In the genomic region with DNA sequence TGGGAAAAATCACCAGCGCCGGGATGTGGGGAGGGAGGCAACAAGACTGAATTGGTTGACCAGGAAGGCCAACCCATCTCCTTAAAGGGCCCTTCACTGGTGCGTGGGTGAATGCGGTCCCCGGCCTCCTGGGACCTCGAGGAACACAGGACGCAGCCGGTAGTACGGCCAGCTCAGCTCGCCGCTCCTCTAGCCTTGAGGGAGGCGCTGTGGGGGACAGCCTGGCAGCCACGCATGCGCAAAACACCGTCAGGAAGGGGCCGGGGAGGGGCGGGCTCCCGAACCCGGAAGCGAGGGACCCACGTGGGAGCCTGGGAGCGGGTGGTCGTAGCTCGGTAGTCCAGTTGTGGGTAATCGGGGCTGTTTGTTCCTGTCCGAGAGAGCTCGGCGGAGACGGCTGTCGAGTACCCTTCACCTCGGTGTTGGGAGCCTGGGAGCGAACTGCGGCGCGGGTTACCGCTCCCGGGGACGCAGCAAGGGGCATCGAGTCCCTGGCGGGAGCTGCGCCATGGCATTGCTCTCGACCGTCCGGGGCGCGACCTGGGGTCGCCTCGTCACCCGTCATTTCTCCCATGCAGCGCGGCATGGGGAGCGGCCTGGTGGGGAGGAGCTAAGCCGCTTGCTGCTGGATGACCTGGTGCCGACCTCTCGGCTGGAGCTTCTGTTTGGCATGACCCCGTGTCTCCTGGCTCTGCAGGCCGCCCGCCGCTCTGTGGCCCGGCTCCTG, we compare ENCODE assay signal across 8 cellular contexts. TPM values are rescaled to one million over a fixed set of nuclear protein-coding genes. Genes with fewer than 3 reads are reported as not detected.
DNase-seq lines count a peak whose midpoint lies in the region; ATAC-seq and TF ChIP-seq lines count a peak whose summit lies in the region.

A gene with protein sequence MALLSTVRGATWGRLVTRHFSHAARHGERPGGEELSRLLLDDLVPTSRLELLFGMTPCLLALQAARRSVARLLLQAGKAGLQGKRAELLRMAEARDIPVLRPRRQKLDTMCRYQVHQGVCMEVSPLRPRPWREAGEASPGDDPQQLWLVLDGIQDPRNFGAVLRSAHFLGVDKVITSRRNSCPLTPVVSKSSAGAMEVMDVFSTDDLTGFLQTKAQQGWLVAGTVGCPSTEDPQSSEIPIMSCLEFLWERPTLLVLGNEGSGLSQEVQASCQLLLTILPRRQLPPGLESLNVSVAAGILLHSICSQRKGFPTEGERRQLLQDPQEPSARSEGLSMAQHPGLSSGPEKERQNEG (plus strand): TSS at position 281 of the 727 bp plus-strand sequence. CDS start 228 bp downstream, at position 509.

- no peaks in the 10 kb centered on the region for H3K9me2 ChIP-seq in DOHH2 (replicated peaks; ENCODE audit: control insufficient read depth, low read length)
- no peaks in the 10 kb centered on the region for H3K9me2 ChIP-seq in neural cell (ENCODE audit: insufficient read depth, low read length)

- peak; percentile 92 for TF ChIP-seq POLR2A in Raji (IDR thresholded peaks at IDR 0.05; ENCODE audit: insufficient read depth, low read depth, low read length)

- peaks cover 31% of the 10 kb centered on the region for H3K36me3 ChIP-seq in DOHH2 (ENCODE audit: control insufficient read depth, low read length)
- no peaks in the 10 kb centered on the region for H3K36me3 ChIP-seq in neural cell (ENCODE audit: insufficient read depth, low read length)

- no peak for TF ChIP-seq RAD21 in neural cell (conservative IDR thresholded peaks at IDR 0.05)

- H3K9me3 ChIP-seq in DOHH2 (ENCODE audit: control insufficient read depth, insufficient read depth, low read length) (no peaks in the 10 kb centered on the region), neural cell (ENCODE audit: low read length) (no peaks in the 10 kb centered on the region)

- H3K27ac ChIP-seq in DOHH2 (ENCODE audit: low read depth, low read length): peak within 1 kb of the TSS; percentile 43
- H3K27ac ChIP-seq in neural cell (ENCODE audit: low read length): peak within 1 kb of the TSS; percentile 38

- peak within 1 kb of the TSS; percentile 91 for H3K27ac Mint-ChIP-seq in stimulated activated naive CD8-positive, alpha-beta T cell treated with anti-CD3 and anti-CD28 coated beads, Interleukin-15, Interleukin-2, amounts not matched to agents 100 ng/mL and 50 ng/mL, for 24 hours

- H3K27me3 ChIP-seq in DOHH2 (ENCODE audit: control insufficient read depth, low read length) (no peaks in the 10 kb centered on the region), neural cell (ENCODE audit: insufficient read depth, low read depth, low read length) (no peaks in the 10 kb centered on the region)

- H3K4me3 Mint-ChIP-seq in stimulated activated naive CD8-positive, alpha-beta T cell treated with anti-CD3 and anti-CD28 coated beads, Interleukin-15, Interleukin-2, amounts not matched to agents 100 ng/mL and 50 ng/mL, for 24 hours: peak within 1 kb of the TSS; percentile 92

- H3K9me3 Mint-ChIP-seq in stimulated activated naive CD8-positive, alpha-beta T cell treated with anti-CD3 and anti-CD28 coated beads, Interleukin-15, Interleukin-2, amounts not matched to agents 100 ng/mL and 50 ng/mL, for 24 hours: no peaks in the 10 kb centered on the region

- peak within 1 kb of the TSS; percentile 61 for H2AFZ ChIP-seq in neural cell (ENCODE audit: low read depth, low read length)

- H3K27me3 Mint-ChIP-seq in stimulated activated naive CD8-positive, alpha-beta T cell treated with anti-CD3 and anti-CD28 coated beads, Interleukin-15, Interleukin-2, amounts not matched to agents 100 ng/mL and 50 ng/mL, for 24 hours: no peaks in the 10 kb centered on the region

- peaks cover 31% of the 10 kb centered on the region for H3K4me1 ChIP-seq in DOHH2 (ENCODE audit: control insufficient read depth, low read length)

- no peak for TF ChIP-seq EP300 in neural cell (conservative IDR thresholded peaks at IDR 0.05; ENCODE audit: poor library complexity, severe bottlenecking)

- H3K4me3 ChIP-seq in DOHH2 (ENCODE audit: low read length) (peak within 1 kb of the TSS; percentile 100), LNCaP clone FGC (ENCODE audit: low read depth, low read length) (peak within 1 kb of the TSS; percentile 92), neural cell (ENCODE audit: low read length) (peak within 1 kb of the TSS; percentile 85)

- DNase-seq in LNCaP clone FGC (ENCODE audit: low read depth) (peak; percentile 70), fibroblast of the conjunctiva (ENCODE audit: low read depth) (peak; percentile 75)
- DNase-seq in activated effector memory CD4-positive, alpha-beta T cell treated with Interleukin-2 at 50 U/mL for 16 hours: peak; percentile 83

- H3K4me1 Mint-ChIP-seq in stimulated activated naive CD8-positive, alpha-beta T cell treated with anti-CD3 and anti-CD28 coated beads, Interleukin-15, Interleukin-2, amounts not matched to agents 100 ng/mL and 50 ng/mL, for 24 hours (ENCODE audit: low read depth): peaks cover 41% of the 10 kb centered on the region

- ATAC-seq in GM21786 (IDR thresholded peaks at IDR 0.05; ENCODE audit: unreplicated experiment): peak; percentile 81

- peaks cover 15% of the 10 kb centered on the region; the same call in 1 of the 2 replicates for H4K20me1 ChIP-seq in DOHH2 (ENCODE audit: control insufficient read depth, insufficient read depth, low read depth, low read length)
- no peaks in the 10 kb centered on the region for H4K20me1 ChIP-seq in neural cell (ENCODE audit: insufficient read depth)

- H3K79me2 ChIP-seq in DOHH2 (ENCODE audit: control insufficient read depth, low read length) (peaks cover 51% of the 10 kb centered on the region), neural cell (replicated peaks; ENCODE audit: insufficient read depth, low read length) (no peaks in the 10 kb centered on the region)

- H3F3A ChIP-seq in DOHH2 (ENCODE audit: control insufficient read depth, insufficient read depth) (no peaks in the 10 kb centered on the region), neural cell (ENCODE audit: insufficient read depth, low read length, poor library complexity, severe bottlenecking) (no peaks in the 10 kb centered on the region)

- peaks cover 25% of the 10 kb centered on the region for H3K36me3 Mint-ChIP-seq in stimulated activated naive CD8-positive, alpha-beta T cell treated with anti-CD3 and anti-CD28 coated beads, Interleukin-15, Interleukin-2, amounts not matched to agents 100 ng/mL and 50 ng/mL, for 24 hours (ENCODE audit: low read depth)

- peak within 1 kb of the TSS; percentile 54 for H3K9ac ChIP-seq in neural cell (ENCODE audit: low read length)

- H3K4me2 ChIP-seq in DOHH2 (ENCODE audit: low read length) (peak within 1 kb of the TSS; percentile 75), neural cell (ENCODE audit: low read length) (peak within 1 kb of the TSS; percentile 74)

- peak; percentile 11 for TF ChIP-seq CTCF in DOHH2 (IDR thresholded peaks at IDR 0.05; ENCODE audit: low read depth, low read length, poor library complexity, severe bottlenecking)
- TF ChIP-seq CTCF in LNCaP clone FGC (IDR thresholded peaks at IDR 0.05; ENCODE audit: control insufficient read depth, extremely low read depth, insufficient read depth): peak; percentile 43
- TF ChIP-seq CTCF in neural cell (IDR thresholded peaks at IDR 0.05; ENCODE audit: poor library complexity, severe bottlenecking): peak; percentile 55

TF ChIP-seq in neural cell, 6 proteins besides CTCF, POLR2A, EP300 and RAD21:
- peak; percentile 98 for TF ChIP-seq MXI1 (conservative IDR thresholded peaks at IDR 0.05; ENCODE audit: poor library complexity, severe bottlenecking)
- TF ChIP-seq SMC3 (conservative IDR thresholded peaks at IDR 0.05; ENCODE audit: poor library complexity): no peak
- peak; percentile 35 for TF ChIP-seq POLR2AphosphoS5 (IDR thresholded peaks at IDR 0.05)
- no peak for TF ChIP-seq EZH2 (IDR thresholded peaks at IDR 0.05; ENCODE audit: borderline replicate concordance, insufficient read depth, low read length, poor library complexity, severe bottlenecking)

RNA-seq across cellular contexts. Expression of the gene that starts here (rescaled TPM):
- 1.8 and 4.0 TPM in 2 replicates for polyA plus RNA-seq in neural cell
- 2.7 and 3.2 TPM in 2 replicates for polyA minus RNA-seq in neural cell

Comparison
In these comparisons a context has a peak if more than half of its experiments do, and no peak if none do; other contexts are left out.
1. Peak in every context shown above with its lines: DNase-seq, ATAC-seq, H3K4me3 ChIP-seq and H3K27ac ChIP-seq.